Comparison of ENCODE assay signal across 1 cellular context in genomic region chr15:76108021-76108723, GRCh38.
TF ChIP-seq lines count a peak whose summit lies in the region.

No MANE protein-coding gene starts in this region.

TF ChIP-seq in GM23338, 12 proteins besides CTCF, POLR2A, EP300 and RAD21 (continued from another document):
- no peak for TF ChIP-seq ETS1 (IDR thresholded peaks at IDR 0.05)
- TF ChIP-seq NANOG (IDR thresholded peaks at IDR 0.05; ENCODE audit: borderline replicate concordance), result no peak
- no peak for TF ChIP-seq ZNF331 (CRISPR knock-in tag; IDR thresholded peaks at IDR 0.05; ENCODE audit: low read depth)
- no peak for TF ChIP-seq ZNF114 (CRISPR knock-in tag; IDR thresholded peaks at IDR 0.05)
- TF ChIP-seq POLR2AphosphoS5 (IDR thresholded peaks at IDR 0.05; ENCODE audit: low read depth), result no peak
- no peak for TF ChIP-seq EZH2 (IDR thresholded peaks at IDR 0.05; ENCODE audit: low read depth, unreplicated experiment)
- TF ChIP-seq, protein P1, sequence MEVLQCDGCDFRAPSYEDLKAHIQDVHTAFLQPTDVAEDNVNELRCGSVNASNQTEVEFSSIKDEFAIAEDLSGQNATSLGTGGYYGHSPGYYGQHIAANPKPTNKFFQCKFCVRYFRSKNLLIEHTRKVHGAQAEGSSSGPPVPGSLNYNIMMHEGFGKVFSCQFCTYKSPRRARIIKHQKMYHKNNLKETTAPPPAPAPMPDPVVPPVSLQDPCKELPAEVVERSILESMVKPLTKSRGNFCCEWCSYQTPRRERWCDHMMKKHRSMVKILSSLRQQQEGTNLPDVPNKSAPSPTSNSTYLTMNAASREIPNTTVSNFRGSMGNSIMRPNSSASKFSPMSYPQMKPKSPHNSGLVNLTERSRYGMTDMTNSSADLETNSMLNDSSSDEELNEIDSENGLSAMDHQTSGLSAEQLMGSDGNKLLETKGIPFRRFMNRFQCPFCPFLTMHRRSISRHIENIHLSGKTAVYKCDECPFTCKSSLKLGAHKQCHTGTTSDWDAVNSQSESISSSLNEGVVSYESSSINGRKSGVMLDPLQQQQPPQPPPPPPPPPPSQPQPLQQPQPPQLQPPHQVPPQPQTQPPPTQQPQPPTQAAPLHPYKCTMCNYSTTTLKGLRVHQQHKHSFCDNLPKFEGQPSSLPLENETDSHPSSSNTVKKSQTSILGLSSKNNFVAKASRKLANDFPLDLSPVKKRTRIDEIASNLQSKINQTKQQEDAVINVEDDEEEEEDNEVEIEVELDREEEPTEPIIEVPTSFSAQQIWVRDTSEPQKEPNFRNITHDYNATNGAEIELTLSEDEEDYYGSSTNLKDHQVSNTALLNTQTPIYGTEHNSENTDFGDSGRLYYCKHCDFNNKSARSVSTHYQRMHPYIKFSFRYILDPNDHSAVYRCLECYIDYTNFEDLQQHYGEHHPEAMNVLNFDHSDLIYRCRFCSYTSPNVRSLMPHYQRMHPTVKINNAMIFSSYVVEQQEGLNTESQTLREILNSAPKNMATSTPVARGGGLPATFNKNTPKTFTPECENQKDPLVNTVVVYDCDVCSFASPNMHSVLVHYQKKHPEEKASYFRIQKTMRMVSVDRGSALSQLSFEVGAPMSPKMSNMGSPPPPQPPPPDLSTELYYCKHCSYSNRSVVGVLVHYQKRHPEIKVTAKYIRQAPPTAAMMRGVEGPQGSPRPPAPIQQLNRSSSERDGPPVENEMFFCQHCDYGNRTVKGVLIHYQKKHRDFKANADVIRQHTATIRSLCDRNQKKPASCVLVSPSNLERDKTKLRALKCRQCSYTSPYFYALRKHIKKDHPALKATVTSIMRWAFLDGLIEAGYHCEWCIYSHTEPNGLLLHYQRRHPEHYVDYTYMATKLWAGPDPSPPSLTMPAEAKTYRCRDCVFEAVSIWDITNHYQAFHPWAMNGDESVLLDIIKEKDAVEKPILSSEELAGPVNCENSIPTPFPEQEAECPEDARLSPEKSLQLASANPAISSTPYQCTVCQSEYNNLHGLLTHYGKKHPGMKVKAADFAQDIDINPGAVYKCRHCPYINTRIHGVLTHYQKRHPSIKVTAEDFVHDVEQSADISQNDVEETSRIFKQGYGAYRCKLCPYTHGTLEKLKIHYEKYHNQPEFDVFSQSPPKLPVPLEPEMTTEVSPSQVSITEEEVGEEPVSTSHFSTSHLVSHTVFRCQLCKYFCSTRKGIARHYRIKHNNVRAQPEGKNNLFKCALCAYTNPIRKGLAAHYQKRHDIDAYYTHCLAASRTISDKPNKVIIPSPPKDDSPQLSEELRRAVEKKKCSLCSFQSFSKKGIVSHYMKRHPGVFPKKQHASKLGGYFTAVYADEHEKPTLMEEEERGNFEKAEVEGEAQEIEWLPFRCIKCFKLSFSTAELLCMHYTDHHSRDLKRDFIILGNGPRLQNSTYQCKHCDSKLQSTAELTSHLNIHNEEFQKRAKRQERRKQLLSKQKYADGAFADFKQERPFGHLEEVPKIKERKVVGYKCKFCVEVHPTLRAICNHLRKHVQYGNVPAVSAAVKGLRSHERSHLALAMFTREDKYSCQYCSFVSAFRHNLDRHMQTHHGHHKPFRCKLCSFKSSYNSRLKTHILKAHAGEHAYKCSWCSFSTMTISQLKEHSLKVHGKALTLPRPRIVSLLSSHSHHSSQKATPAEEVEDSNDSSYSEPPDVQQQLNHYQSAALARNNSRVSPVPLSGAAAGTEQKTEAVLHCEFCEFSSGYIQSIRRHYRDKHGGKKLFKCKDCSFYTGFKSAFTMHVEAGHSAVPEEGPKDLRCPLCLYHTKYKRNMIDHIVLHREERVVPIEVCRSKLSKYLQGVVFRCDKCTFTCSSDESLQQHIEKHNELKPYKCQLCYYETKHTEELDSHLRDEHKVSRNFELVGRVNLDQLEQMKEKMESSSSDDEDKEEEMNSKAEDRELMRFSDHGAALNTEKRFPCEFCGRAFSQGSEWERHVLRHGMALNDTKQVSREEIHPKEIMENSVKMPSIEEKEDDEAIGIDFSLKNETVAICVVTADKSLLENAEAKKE (CRISPR knock-in tag; IDR thresholded peaks at IDR 0.05), result no peak
